Comparison of ENCODE assay signal across 17 cellular contexts in the genomic region with DNA sequence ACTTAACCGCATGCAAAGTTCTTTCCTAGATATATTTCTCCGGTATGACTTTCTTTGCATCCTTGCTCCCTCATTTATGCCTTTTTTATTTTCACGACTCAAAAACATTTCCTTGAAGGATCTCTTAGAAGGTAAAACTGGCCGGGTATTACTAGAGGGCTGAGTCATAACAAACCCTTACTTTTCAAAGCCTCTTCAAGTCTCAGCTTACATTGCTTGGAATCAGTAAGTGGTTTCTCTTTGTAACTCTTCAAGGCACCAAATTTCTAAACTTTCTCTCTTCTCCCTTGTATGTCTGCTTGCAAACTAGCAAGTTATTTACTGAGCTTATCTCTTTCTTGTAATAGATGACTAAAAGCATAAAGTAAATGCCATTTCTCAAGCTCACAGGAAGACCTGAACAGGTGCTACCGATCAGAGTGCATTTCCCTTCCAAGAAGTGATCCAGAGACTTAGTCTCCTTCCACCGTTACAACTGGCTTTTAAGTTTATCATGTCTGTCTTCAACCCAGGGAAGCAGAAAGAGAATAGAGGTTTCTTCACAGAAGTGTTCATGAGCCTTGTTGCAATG.
A peak's percentile ranks its signal among the peaks of the same experiment; 100 is the strongest.
DNase-seq lines count a peak whose midpoint lies in the region; ATAC-seq, FAIRE-seq and TF ChIP-seq lines count a peak whose summit lies in the region.
"Had no signal": no experiment of that assay in that cellular context is flagged by ENCODE, and none has a peak within 500 bp of the region (broad histone marks: within the 10 kb centered on the region; RNA-seq: fewer than 3 reads in every experiment).

No MANE protein-coding gene starts in this region.

- ATAC-seq in GM18909 (IDR thresholded peaks at IDR 0.05; ENCODE audit: poor library complexity, unreplicated experiment) (peak; percentile 59), HG02884 (IDR thresholded peaks at IDR 0.05; ENCODE audit: unreplicated experiment) (peak; percentile 52), lung (ENCODE audit: insufficient read depth, low FRiP score) (peak; percentile 77), HG02759 (IDR thresholded peaks at IDR 0.05; ENCODE audit: unreplicated experiment) (no peak)
- ATAC-seq: sciatic nerve had no signal

- H3K36me3 ChIP-seq in astrocyte (ENCODE audit: insufficient read depth, low read length) (no peaks in the 10 kb centered on the region), lung (ENCODE audit: control insufficient read depth in 2 of 2, insufficient read depth in 2 of 2, low read length in 2 of 2) (no peaks in the 10 kb centered on the region), prostate gland (no peaks in the 10 kb centered on the region)
- H3K36me3 ChIP-seq: neutrophil had no signal

- H3K4me2 ChIP-seq in astrocyte (ENCODE audit: low read length): no peak overlapping the region

- no peaks in the 10 kb centered on the region for H3K79me2 ChIP-seq in astrocyte (ENCODE audit: insufficient read depth, low read length)

- 68 to 75% methylated on average over 6 of the region's 6 CpGs for WGBS in lung, 2 donors
- 57% methylated on average over 6 of the region's 6 CpGs for WGBS in prostate gland

- no peak overlapping the region for H3K4me3 Mint-ChIP-seq in astrocyte (ENCODE audit: unreplicated experiment)
- H3K4me3 Mint-ChIP-seq: H9 had no signal

- intact Hi-C loops in prostate gland (cut with DNase I): no loop called here

- H3K4me3 ChIP-seq in astrocyte (ENCODE audit: insufficient read depth, low read depth, low read length) (no peak overlapping the region), lung (no peak overlapping the region), prostate gland (no peak overlapping the region)

- no peak overlapping the region for H2AFZ ChIP-seq in astrocyte (ENCODE audit: low read depth, low read length)

- TF ChIP-seq POLR2A in prostate gland (IDR thresholded peaks at IDR 0.05): no peak

- H3K27me3 Mint-ChIP-seq in astrocyte (ENCODE audit: low read depth, unreplicated experiment): no peaks in the 10 kb centered on the region

- H3K9me3 Mint-ChIP-seq in astrocyte (ENCODE audit: unreplicated experiment): no peaks in the 10 kb centered on the region
- H3K9me3 Mint-ChIP-seq: H9 had no signal

- FAIRE-seq in astrocyte (lab: Jason Lieb, UNC): no peak

- H3K27ac ChIP-seq in astrocyte (ENCODE audit: low read depth, low read length): no peak overlapping the region
- H3K27ac ChIP-seq in lung (ENCODE audit: low read depth in 1 of 2, low read length in 1 of 2): no peak overlapping the region
- H3K27ac ChIP-seq in prostate gland: no peak overlapping the region
- H3K27ac ChIP-seq: neutrophil had no signal

- peaks cover 11% of the 10 kb centered on the region for H3K4me1 Mint-ChIP-seq in astrocyte (ENCODE audit: low read depth, unreplicated experiment)

- H3K9ac ChIP-seq in astrocyte (ENCODE audit: low read length): no peak overlapping the region

- H4K20me1 ChIP-seq in astrocyte (ENCODE audit: insufficient read depth, low read length): no peaks in the 10 kb centered on the region

- H3K27me3 ChIP-seq in astrocyte (ENCODE audit: insufficient read depth, low read length) (no peaks in the 10 kb centered on the region), lung (ENCODE audit: control insufficient read depth, insufficient read depth) (no peaks in the 10 kb centered on the region), prostate gland (replicated peaks; ENCODE audit: insufficient read depth) (no peaks in the 10 kb centered on the region)
- H3K27me3 ChIP-seq: neutrophil had no signal

- no peak overlapping the region for H3K27ac Mint-ChIP-seq in astrocyte (ENCODE audit: unreplicated experiment)

- no peaks in the 10 kb centered on the region for H3K36me3 Mint-ChIP-seq in astrocyte (ENCODE audit: low read depth, unreplicated experiment)

- DNase-seq in astrocyte (ENCODE audit: low read depth) (peak; percentile 54), lung (ENCODE audit: low spot score) (no peak), NCI-H524 treated with DMSO at 0.1 percent for 48 hours (lab: John Stamatoyannopoulos, UW) (no peak), prostate gland (ENCODE audit: low spot score) (no peak), activated gamma-delta T cell treated with Interleukin-2 at 50 U/mL for 16 hours (no peak)
- DNase-seq: activated CD8-positive, alpha-beta memory T cell treated with anti-CD3 and anti-CD28 coated beads for 24 hours; AML-193; Calu3; H9; NCI-H1694; stimulated activated CD4-positive, alpha-beta T cell treated with anti-CD3 and anti-CD28 coated beads, Interleukin-4, amount 100 ng/mL, for 1 hour; trophoblast cell had no signal

- H3K9me3 ChIP-seq in astrocyte (ENCODE audit: insufficient read depth, low read depth, low read length) (no peaks in the 10 kb centered on the region), lung (ENCODE audit: control insufficient read depth in 2 of 2, insufficient read depth in 1 of 2, low read length in 1 of 2) (no peaks in the 10 kb centered on the region), prostate gland (no peaks in the 10 kb centered on the region)
- H3K9me3 ChIP-seq: neutrophil had no signal

- no peaks in the 10 kb centered on the region for H3K4me1 ChIP-seq in astrocyte (ENCODE audit: insufficient read depth, low read length)
- no peaks in the 10 kb centered on the region for H3K4me1 ChIP-seq in lung (ENCODE audit: control insufficient read depth in 2 of 2, insufficient read depth in 2 of 2, low read length in 2 of 2)
- no peaks in the 10 kb centered on the region for H3K4me1 ChIP-seq in prostate gland (replicated peaks)

- no peak for TF ChIP-seq CTCF in astrocyte (IDR thresholded peaks at IDR 0.05; ENCODE audit: insufficient read depth, low read depth, low read length)
- no peak for TF ChIP-seq CTCF in lung (IDR thresholded peaks at IDR 0.05; ENCODE audit: control extremely low read depth, extremely low read depth)
- no peak for TF ChIP-seq CTCF in prostate gland (IDR thresholded peaks at IDR 0.05)
